Comparison of ENCODE assay signal across 24 cellular contexts in the genomic region with DNA sequence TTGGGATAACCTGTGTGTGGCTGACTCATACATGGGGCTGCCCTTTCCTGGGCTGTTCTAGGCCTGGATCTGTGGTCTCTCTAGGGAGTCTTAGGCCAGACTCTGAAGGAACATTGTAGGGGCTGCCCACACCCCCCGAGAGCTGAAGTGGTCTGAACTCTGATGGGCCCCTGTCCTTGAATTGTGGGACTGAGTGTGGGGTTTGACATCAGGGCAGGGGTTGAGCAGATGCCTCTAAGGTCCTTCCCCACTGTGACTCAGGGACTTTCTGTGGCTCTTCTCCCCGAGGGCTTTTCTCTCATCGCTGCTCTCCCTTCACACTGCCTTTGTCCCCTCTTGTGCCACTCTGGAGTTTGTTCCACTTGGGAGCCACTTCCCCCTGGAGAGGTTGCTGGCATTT.
"Had no signal": no experiment of that assay in that cellular context is flagged by ENCODE, and none has a peak within 500 bp of the region (broad histone marks: within the 10 kb centered on the region; RNA-seq: fewer than 3 reads in every experiment).

No MANE protein-coding gene starts in this region.

- ATAC-seq: activated CD8-positive, alpha-beta T cell treated with anti-CD3 and anti-CD28 coated beads, Interleukin-2, amount 10 ng/mL, durations not matched to agents 7 days and 5 days; activated naive CD8-positive, alpha-beta T cell treated with anti-CD3 and anti-CD28 coated beads, Interleukin-2, amount 50 U/mL, for 24 hours; K562 had no signal

- H3K9me3 ChIP-seq: SJSA1, SK-N-SH had no signal

- H3K4me3 ChIP-seq: cardiac muscle cell, K562, MG63, SJSA1 had no signal

- DNase-seq: activated CD4-positive, alpha-beta T cell treated with anti-CD3 and anti-CD28 coated beads, Interleukin-2, amount 10 ng/mL, durations not matched to agents 7 days and 5 days; activated CD4-positive, alpha-beta T cell treated with anti-CD3 and anti-CD28 coated beads, Interleukin-2, amount 50 U/mL, for 48 hours; activated CD8-positive, alpha-beta T cell treated with anti-CD3 and anti-CD28 coated beads, Interleukin-2, amount 10 ng/mL, durations not matched to agents 7 days and 5 days; activated naive CD4-positive, alpha-beta T cell treated with anti-CD3 and anti-CD28 coated beads, Interleukin-2, amount 10 ng/mL, durations not matched to agents 7 days and 5 days; activated naive CD8-positive, alpha-beta T cell treated with anti-CD3 and anti-CD28 coated beads, Interleukin-2, amount 50 U/mL, for 24 hours; activated T-cell treated with anti-CD3 and anti-CD28 coated beads, Interleukin-2, amount 50 U/mL, for 24 hours; amniotic stem cell; aorta; brain microvascular endothelial cell; Karpas-422; MG63; NCI-H1048; NCI-H1105 treated with DMSO at 0.1 percent for 48 hours; NCI-H1436; NCI-H1694; NCI-H1930; NCI-H2081 treated with DMSO at 0.1 percent for 48 hours; NCI-H226; NCI-H524 treated with DMSO at 0.1 percent for 48 hours; SHP77 treated with DMSO at 0.1 percent for 48 hours; SK-N-SH had no signal

- H3K36me3 ChIP-seq: brain microvascular endothelial cell, cardiac muscle cell, MG63, SJSA1 had no signal

- H3K27ac ChIP-seq: brain microvascular endothelial cell, cardiac muscle cell, SJSA1 had no signal

- H3K4me1 ChIP-seq: SJSA1 had no signal

- H3K27me3 ChIP-seq: brain microvascular endothelial cell, cardiac muscle cell, SJSA1 had no signal
